ENCODE assay signal across 10 cellular contexts in genomic region chr7:92404170-92404614, GRCh38. TPM values are rescaled to one million over a fixed set of nuclear protein-coding genes. Genes with fewer than 3 reads are reported as not detected.
A peak's percentile ranks its signal among the peaks of the same experiment; 100 is the strongest.
DNase-seq lines count a peak whose midpoint lies in the region; ATAC-seq and TF ChIP-seq lines count a peak whose summit lies in the region.
"Had no signal": no experiment of that assay in that cellular context is flagged by ENCODE, and none has a peak within 500 bp of the region (broad histone marks: within the 10 kb centered on the region; RNA-seq: fewer than 3 reads in every experiment).

No MANE protein-coding gene starts in this region.

- no peak for TF ChIP-seq POLR2A in thyroid gland (IDR thresholded peaks at IDR 0.05)

- no peak overlapping the region for H3K9ac ChIP-seq in H9 (ENCODE audit: extremely low read depth, insufficient read length, low read length)

- H3K4me2 ChIP-seq in H9 (ENCODE audit: insufficient read depth, insufficient read length, low read length) = no peak overlapping the region

- H3K9me3 Mint-ChIP-seq in H9 = no peaks in the 10 kb centered on the region
- no peaks in the 10 kb centered on the region for H3K9me3 Mint-ChIP-seq in activated naive CD8-positive, alpha-beta T cell treated with anti-CD3 and anti-CD28 coated beads for 36 hours
- H3K9me3 Mint-ChIP-seq: IgD-negative memory B cell had no signal

- H3K4me1 ChIP-seq in H9 (ENCODE audit: insufficient read depth, low read length) = no peaks in the 10 kb centered on the region
- peaks cover 4 to 9% of the 10 kb centered on the region in 2 donors for H3K4me1 ChIP-seq in thyroid gland

- no peak overlapping the region for H3K4me3 ChIP-seq in thyroid gland (replicated peaks in 1 of 3)

- no peak overlapping the region for H3T11ph ChIP-seq in H9 (ENCODE audit: low read length)

- no peak overlapping the region for H2BK15ac ChIP-seq in H9 (ENCODE audit: low read depth, low read length)

- peak overlapping the region; percentile 6 to 57 (median 8); a peak in 3 of 7 replicates for H3K27ac Mint-ChIP-seq in H9
- H3K27ac Mint-ChIP-seq in activated naive CD8-positive, alpha-beta T cell treated with anti-CD3 and anti-CD28 coated beads for 36 hours = no peak overlapping the region
- H3K27ac Mint-ChIP-seq: IgD-negative memory B cell had no signal

- H3K4ac ChIP-seq in H9 (ENCODE audit: low read depth, low read length) = no peak overlapping the region

- no peak overlapping the region for H4K91ac ChIP-seq in H9 (ENCODE audit: insufficient read length, low read depth, low read length)

- H3K4me3 Mint-ChIP-seq in H9 = no peak overlapping the region
- no peak overlapping the region for H3K4me3 Mint-ChIP-seq in activated naive CD8-positive, alpha-beta T cell treated with anti-CD3 and anti-CD28 coated beads for 36 hours
- H3K4me3 Mint-ChIP-seq: IgD-negative memory B cell had no signal

- H2AK5ac ChIP-seq in H9 (ENCODE audit: insufficient read length, low read length) = no peak overlapping the region

- no peak overlapping the region for H2AFZ ChIP-seq in H9 (ENCODE audit: low read length)

- H4K20me1 ChIP-seq in H9 (ENCODE audit: control insufficient read depth, insufficient read depth, insufficient read length) = peaks cover 2% of the 10 kb centered on the region

- intact Hi-C loops in thyroid gland (cut with DNase I) = no loop called here

- no CpG with 5 or more reads among the region's 6 CpGs for WGBS in H9 (ENCODE audit: extremely low coverage, insufficient read length, low lambda C conversion rate)
- WGBS in thyroid gland, 2 donors = 81% methylated on average over 6 of the region's 6 CpGs

- no peak overlapping the region for H2BK120ac ChIP-seq in H9 (ENCODE audit: low read depth, low read length, poor library complexity, severe bottlenecking)

- no peak overlapping the region for H4K5ac ChIP-seq in H9 (ENCODE audit: insufficient read length, low read depth, low read length)

- no peak overlapping the region for H4K8ac ChIP-seq in H9 (replicated peaks; ENCODE audit: insufficient read length, low read depth, low read length)

- H3K9me3 ChIP-seq in H9 (ENCODE audit: control insufficient read depth, low read depth, low read length) (no peaks in the 10 kb centered on the region), thyroid gland (no peaks in the 10 kb centered on the region)
- H3K9me3 ChIP-seq: neutrophil had no signal

- H3K27me3 ChIP-seq in H9 (ENCODE audit: insufficient read depth, low read length) = no peaks in the 10 kb centered on the region
- H3K27me3 ChIP-seq in thyroid gland = no peaks in the 10 kb centered on the region
- H3K27me3 ChIP-seq: neutrophil had no signal

- no peak overlapping the region for H3K14ac ChIP-seq in H9 (ENCODE audit: insufficient read depth, low read length)

- peaks cover 0 to 12% of the 10 kb centered on the region in 2 experiments; a peak in 1 of 4 replicates for H3K4me1 Mint-ChIP-seq in H9
- H3K4me1 Mint-ChIP-seq in activated naive CD8-positive, alpha-beta T cell treated with anti-CD3 and anti-CD28 coated beads for 36 hours = peaks cover 16% of the 10 kb centered on the region
- H3K4me1 Mint-ChIP-seq: IgD-negative memory B cell had no signal

- no peaks in the 10 kb centered on the region for H3K23me2 ChIP-seq in H9 (ENCODE audit: insufficient read length, low read depth, low read length, poor library complexity, severe bottlenecking)

- no peak overlapping the region for H3K23ac ChIP-seq in H9 (ENCODE audit: insufficient read length, low read depth, low read length)

- H2BK12ac ChIP-seq in H9 (ENCODE audit: insufficient read length, low read depth, low read length) = no peak overlapping the region

- H3K36me3 Mint-ChIP-seq in H9 (ENCODE audit: insufficient read depth in 1 of 3, low read depth in 3 of 3) = peaks cover 0 to 8% (median 0%) of the 10 kb centered on the region in 3 experiments; a peak in 2 of 7 replicates
- H3K36me3 Mint-ChIP-seq in activated naive CD8-positive, alpha-beta T cell treated with anti-CD3 and anti-CD28 coated beads for 36 hours = no peaks in the 10 kb centered on the region

- no peaks in the 10 kb centered on the region for H3K79me1 ChIP-seq in H9 (ENCODE audit: insufficient read depth, low read depth, low read length, poor library complexity, severe bottlenecking)

- H3K27me3 Mint-ChIP-seq in H9 (ENCODE audit: low read depth) = no peaks in the 10 kb centered on the region
- no peaks in the 10 kb centered on the region for H3K27me3 Mint-ChIP-seq in activated naive CD8-positive, alpha-beta T cell treated with anti-CD3 and anti-CD28 coated beads for 36 hours
- H3K27me3 Mint-ChIP-seq: IgD-negative memory B cell had no signal

- DNase-seq in H9 = no peak
- peak; percentile 64 for DNase-seq in NCI-H69 (lab: John Stamatoyannopoulos, UW)
- peak; percentile 45 for DNase-seq in activated naive CD8-positive, alpha-beta T cell treated with anti-CD3 and anti-CD28 coated beads for 36 hours
- peak; percentile 32 to 43 for DNase-seq in stimulated activated CD4-positive, alpha-beta T cell treated with anti-CD3 and anti-CD28 coated beads, Interleukin-2, amount 100 ng/mL, for 24 hours
- no peak for DNase-seq in thyroid gland
- DNase-seq in DMS53 treated with DMSO at 0.1 percent for 48 hours (lab: John Stamatoyannopoulos, UW; ENCODE audit: unreplicated experiment) = no peak

- ATAC-seq in HG03045 (IDR thresholded peaks at IDR 0.05; ENCODE audit: unreplicated experiment) = no peak
- no peak for ATAC-seq in HG03097 (IDR thresholded peaks at IDR 0.05; ENCODE audit: low FRiP score, unreplicated experiment)

- peaks cover 0 to 2% of the 10 kb centered on the region in 2 donors for H3K36me3 ChIP-seq in thyroid gland

- H3K18ac ChIP-seq in H9 (ENCODE audit: insufficient read length, low read depth, low read length) = no peak overlapping the region

- no peaks in the 10 kb centered on the region for H3K79me2 ChIP-seq in H9 (ENCODE audit: insufficient read depth, low read length)

- no peak overlapping the region for H2BK5ac ChIP-seq in H9 (ENCODE audit: insufficient read length, low read length)

- H2BK20ac ChIP-seq in H9 (ENCODE audit: low read depth, low read length, poor library complexity, severe bottlenecking) = no peak overlapping the region

- TF ChIP-seq CTCF in H9 (conservative IDR thresholded peaks at IDR 0.05) (peak; percentile 52; the same call in 2 of the 3 replicates), thyroid gland (IDR thresholded peaks at IDR 0.05) (no peak)

- H3K27ac ChIP-seq in H9 (ENCODE audit: insufficient read length, low read depth, low read length) = no peak overlapping the region
- no peak overlapping the region for H3K27ac ChIP-seq in thyroid gland
- H3K27ac ChIP-seq: neutrophil had no signal

- no peak overlapping the region for H3K56ac ChIP-seq in H9 (ENCODE audit: insufficient read length, low read depth, low read length)

RNA-seq across cellular contexts. Expression of gene GATAD1, which starts 43.1 kb away (rescaled TPM):
- 33.2 and 36.5 TPM in 2 replicates for total RNA-seq in H9 (2021)
- total RNA-seq in activated naive CD8-positive, alpha-beta T cell treated with anti-CD3 and anti-CD28 coated beads for 36 hours = 10 to 100 TPM; 14.9 to 15.1 TPM
- 10 to 100 TPM; 46.1 to 99.0 (median 63.1) TPM for total RNA-seq in thyroid gland

Comparison
In these comparisons a context has a peak if more than half of its experiments do, and no peak if none do; other contexts are left out.
1. DNase-seq: peak in NCI-H69 (single experiment), activated naive CD8-positive, alpha-beta T cell treated with anti-CD3 and anti-CD28 coated beads for 36 hours (single experiment) and stimulated activated CD4-positive, alpha-beta T cell treated with anti-CD3 and anti-CD28 coated beads, Interleukin-2, amount 100 ng/mL, for 24 hours (2 of 2); none in H9 (single experiment), thyroid gland (0 of 2) and DMS53 treated with DMSO at 0.1 percent for 48 hours (single experiment).